15 cellular contexts compared by ENCODE assay signal in genomic region chr11:64788321-64789215, GRCh38. TPM values are rescaled to one million over a fixed set of nuclear protein-coding genes. Genes with fewer than 3 reads are reported as not detected.
DNase-seq lines count a peak whose midpoint lies in the region; ATAC-seq and TF ChIP-seq lines count a peak whose summit lies in the region.
"Had no signal": no experiment of that assay in that cellular context is flagged by ENCODE, and none has a peak within 500 bp of the region (broad histone marks: within the 10 kb centered on the region; RNA-seq: fewer than 3 reads in every experiment).

No MANE protein-coding gene starts in this region.

- H3K36me3 ChIP-seq in neutrophil (peaks cover 65% of the 10 kb centered on the region), upper lobe of right lung (peaks cover 25% of the 10 kb centered on the region), GM23338 (ENCODE audit: insufficient read depth) (no peaks in the 10 kb centered on the region)

- no peak for DNase-seq in stimulated activated naive CD8-positive, alpha-beta T cell treated with anti-CD3 and anti-CD28 coated beads, Interleukin-15, Interleukin-2, amounts not matched to agents 100 U/mL and 50 U/mL, for 24 hours
- no peak for DNase-seq in stimulated activated naive CD8-positive, alpha-beta T cell treated with anti-CD3 and anti-CD28 coated beads, Interleukin-15, amount 100 ng/mL, for 72 hours
- DNase-seq in chondrocyte (ENCODE audit: low spot score) (peak; percentile 81), upper lobe of right lung (peak; percentile 49), midbrain (lab: John Stamatoyannopoulos, UW) (no peak), GM23338 (ENCODE audit: low spot score) (no peak)
- DNase-seq: NCI-H1417 treated with DMSO at 0.1 percent for 48 hours, SIG-M5 had no signal

- peaks cover 0 to 5% of the 10 kb centered on the region in 2 experiments for H3K4me1 ChIP-seq in neutrophil (ENCODE audit: control insufficient read depth in 1 of 2, insufficient read depth in 1 of 2, low read depth in 1 of 2, low read length in 1 of 2)
- peaks cover 10% of the 10 kb centered on the region for H3K4me1 ChIP-seq in upper lobe of right lung
- H3K4me1 ChIP-seq in GM23338 (ENCODE audit: insufficient read depth): no peaks in the 10 kb centered on the region

- H2AFZ ChIP-seq in GM23338: no peak overlapping the region
- H2AFZ ChIP-seq: GM23248 had no signal

- no peaks in the 10 kb centered on the region for H3K9me2 ChIP-seq in GM23338 (ENCODE audit: insufficient read depth)

- H3K27me3 Mint-ChIP-seq in stimulated activated naive CD8-positive, alpha-beta T cell treated with anti-CD3 and anti-CD28 coated beads, Interleukin-15, amount 100 ng/mL, for 72 hours: no peaks in the 10 kb centered on the region
- no peaks in the 10 kb centered on the region for H3K27me3 Mint-ChIP-seq in chondrocyte (ENCODE audit: low read depth)
- peaks cover 7% of the 10 kb centered on the region for H3K27me3 Mint-ChIP-seq in GM23338 (ENCODE audit: insufficient read depth, low read depth, poor library complexity)
- H3K27me3 Mint-ChIP-seq: B cell; CD4-positive, alpha-beta T cell had no signal

- H3K9me3 ChIP-seq in neutrophil: no peaks in the 10 kb centered on the region
- H3K9me3 ChIP-seq in upper lobe of right lung: no peaks in the 10 kb centered on the region

- H3K36me3 Mint-ChIP-seq in chondrocyte (ENCODE audit: low read depth) (peaks cover 1% of the 10 kb centered on the region), GM23338 (ENCODE audit: low read depth) (no peaks in the 10 kb centered on the region)

- H3F3A ChIP-seq in GM23338 (replicated peaks; ENCODE audit: low read depth): 0 out of 2 replicates have a peak, but pooled peaks cover 2% of the 10 kb centered on the region

- H3K4me3 ChIP-seq in neutrophil (ENCODE audit: low read depth in 1 of 2, low read length in 1 of 2) (no peak overlapping the region), upper lobe of right lung (no peak overlapping the region), GM23338 (no peak overlapping the region)
- H3K4me3 ChIP-seq: GM23248 had no signal

- no peaks in the 10 kb centered on the region for H3K27me3 ChIP-seq in neutrophil
- no peaks in the 10 kb centered on the region for H3K27me3 ChIP-seq in upper lobe of right lung
- H3K27me3 ChIP-seq in GM23338 (ENCODE audit: insufficient read depth): no peaks in the 10 kb centered on the region

- intact Hi-C loops in upper lobe of right lung (cut with DNase I): no loop called here

- no peaks in the 10 kb centered on the region for H3K79me2 ChIP-seq in GM23338 (replicated peaks; ENCODE audit: insufficient read depth)

- peaks cover 24% of the 10 kb centered on the region for H3K4me1 Mint-ChIP-seq in stimulated activated naive CD8-positive, alpha-beta T cell treated with anti-CD3 and anti-CD28 coated beads, Interleukin-15, amount 100 ng/mL, for 72 hours
- H3K4me1 Mint-ChIP-seq in chondrocyte (ENCODE audit: low read depth): no peaks in the 10 kb centered on the region
- no peaks in the 10 kb centered on the region; the same call in 2 of the 3 replicates for H3K4me1 Mint-ChIP-seq in GM23338

- no peaks in the 10 kb centered on the region for H3K9me3 Mint-ChIP-seq in stimulated activated naive CD8-positive, alpha-beta T cell treated with anti-CD3 and anti-CD28 coated beads, Interleukin-15, amount 100 ng/mL, for 72 hours
- no peaks in the 10 kb centered on the region for H3K9me3 Mint-ChIP-seq in chondrocyte (ENCODE audit: low read depth)
- H3K9me3 Mint-ChIP-seq in GM23338: no peaks in the 10 kb centered on the region
- H3K9me3 Mint-ChIP-seq: CD4-positive, alpha-beta T cell had no signal

- peak; percentile 8 for ATAC-seq in stimulated activated naive CD8-positive, alpha-beta T cell treated with anti-CD3 and anti-CD28 coated beads, Interleukin-15, Interleukin-2, amounts not matched to agents 100 U/mL and 50 U/mL, for 24 hours
- no peak for ATAC-seq in stimulated activated naive CD8-positive, alpha-beta T cell treated with anti-CD3 and anti-CD28 coated beads, Interleukin-15, amount 100 ng/mL, for 72 hours
- ATAC-seq in upper lobe of right lung: no peak
- no peak for ATAC-seq in GM21390 (IDR thresholded peaks at IDR 0.05; ENCODE audit: unreplicated experiment)
- no peak for ATAC-seq in GM23338

- TF ChIP-seq CTCF in chondrocyte (IDR thresholded peaks at IDR 0.05) (no peak), neutrophil (IDR thresholded peaks at IDR 0.05) (no peak), upper lobe of right lung (IDR thresholded peaks at IDR 0.05) (no peak), GM23338 (conservative IDR thresholded peaks at IDR 0.05; ENCODE audit: low read depth in 2 of 2) (no peak)

- H3K27ac ChIP-seq in neutrophil (peak overlapping the region; percentile 67), upper lobe of right lung (no peak overlapping the region), GM23338 (ENCODE audit: low read depth) (no peak overlapping the region)
- H3K27ac ChIP-seq: GM23248, HL-60 had no signal

- H3K27ac Mint-ChIP-seq in stimulated activated naive CD8-positive, alpha-beta T cell treated with anti-CD3 and anti-CD28 coated beads, Interleukin-15, amount 100 ng/mL, for 72 hours: peak overlapping the region in 1 of 2 donors; percentile 74
- H3K27ac Mint-ChIP-seq in chondrocyte (ENCODE audit: unreplicated experiment) (no peak overlapping the region), GM23338 (no peak overlapping the region)

- H3K4me2 ChIP-seq in GM23338: no peak overlapping the region

- no peak overlapping the region for H3K4me3 Mint-ChIP-seq in stimulated activated naive CD8-positive, alpha-beta T cell treated with anti-CD3 and anti-CD28 coated beads, Interleukin-15, amount 100 ng/mL, for 72 hours
- H3K4me3 Mint-ChIP-seq in chondrocyte (ENCODE audit: unreplicated experiment) (no peak overlapping the region), GM23338 (no peak overlapping the region)
- H3K4me3 Mint-ChIP-seq: B cell; CD4-positive, alpha-beta T cell had no signal

- no peaks in the 10 kb centered on the region for H4K20me1 ChIP-seq in GM23338 (replicated peaks; ENCODE audit: insufficient read depth)

TF ChIP-seq in GM23338, 12 proteins besides CTCF, POLR2A, EP300 and RAD21 (continues in another document):
- no peak for TF ChIP-seq ZNF114 (CRISPR knock-in tag; IDR thresholded peaks at IDR 0.05)
- TF ChIP-seq ZNF331 (CRISPR knock-in tag; IDR thresholded peaks at IDR 0.05; ENCODE audit: low read depth): no peak
- TF ChIP-seq NANOG (IDR thresholded peaks at IDR 0.05; ENCODE audit: borderline replicate concordance): no peak
- no peak for TF ChIP-seq JUNB (IDR thresholded peaks at IDR 0.05; ENCODE audit: unreplicated experiment)
- TF ChIP-seq ETS1 (IDR thresholded peaks at IDR 0.05): no peak
- no peak for TF ChIP-seq EZH2 (IDR thresholded peaks at IDR 0.05; ENCODE audit: low read depth, unreplicated experiment)

RNA-seq across cellular contexts. Expression of gene SF1, which starts 10.2 kb away (rescaled TPM):
- total RNA-seq in chondrocyte (183 to 198 TPM (median 190 TPM) in 3 replicates), upper lobe of right lung (294 TPM)
- 235 and 252 TPM in 2 replicates for total RNA-seq in GM23338 (2014; rRNA removed; shearing (Covaris generic))
- 76.9 and 82.9 TPM in 2 replicates for polyA plus RNA-seq in GM23338 (2016; fragmentation: Nextera tagmentation; extraction: Ambion mirVana)

RNA-seq across cellular contexts. Expression of gene MAP4K2, which starts 14.4 kb away (rescaled TPM):
- total RNA-seq in chondrocyte: 11.3 to 17.8 TPM (median 13.4 TPM) in 3 replicates
- total RNA-seq in upper lobe of right lung: 28.9 TPM
- 32.3 and 42.6 TPM in 2 replicates for total RNA-seq in GM23338 (2014; rRNA removed; shearing (Covaris generic))
- 9.9 and 11.2 TPM in 2 replicates for polyA plus RNA-seq in GM23338 (2016; fragmentation: Nextera tagmentation; extraction: Ambion mirVana)

RNA-seq across cellular contexts. Expression of gene MEN1, which starts 21.8 kb away (rescaled TPM):
- total RNA-seq in chondrocyte (19.5 to 26.4 TPM (median 20.4 TPM) in 3 replicates), upper lobe of right lung (22.5 TPM)
- 38.9 and 45.2 TPM in 2 replicates for total RNA-seq in GM23338 (2014; rRNA removed; shearing (Covaris generic))
- polyA plus RNA-seq in GM23338 (2016; fragmentation: Nextera tagmentation; extraction: Ambion mirVana): 27.2 and 31.6 TPM in 2 replicates

RNA-seq across cellular contexts. Expression of gene PYGM, which starts 28.8 kb away (rescaled TPM):
- total RNA-seq in chondrocyte: 0.65 to 1.6 TPM (median 1.2 TPM) in 3 replicates
- total RNA-seq in upper lobe of right lung: 2.0 TPM
- total RNA-seq in GM23338 (2014; rRNA removed; shearing (Covaris generic)): 3.9 and 4.4 TPM in 2 replicates
- 1.5 and 2.8 TPM in 2 replicates for polyA plus RNA-seq in GM23338 (2016; fragmentation: Nextera tagmentation; extraction: Ambion mirVana)
- total RNA-seq: GM23248 had no signal
- polyA plus RNA-seq: GM23248 had no signal

RNA-seq across cellular contexts. Expression of gene RASGRP2, which starts 44.6 kb away (rescaled TPM):
- total RNA-seq in chondrocyte: 4.7 to 11.4 TPM (median 10.1 TPM) in 3 replicates
- total RNA-seq in upper lobe of right lung: 27.6 TPM
- 30.1 and 34.4 TPM in 2 replicates for total RNA-seq in GM23338 (2014; rRNA removed; shearing (Covaris generic))
- polyA plus RNA-seq in GM23338 (2016; fragmentation: Nextera tagmentation; extraction: Ambion mirVana): 50.4 and 60.5 TPM in 2 replicates
- total RNA-seq: Calu3, GM23248 had no signal

Comparison
In these comparisons a context has a peak if more than half of its experiments do, and no peak if none do; other contexts are left out.
1. DNase-seq: peak in chondrocyte (single experiment) and upper lobe of right lung (single experiment); none in stimulated activated naive CD8-positive, alpha-beta T cell treated with anti-CD3 and anti-CD28 coated beads, Interleukin-15, Interleukin-2, amounts not matched to agents 100 U/mL and 50 U/mL, for 24 hours (single experiment), stimulated activated naive CD8-positive, alpha-beta T cell treated with anti-CD3 and anti-CD28 coated beads, Interleukin-15, amount 100 ng/mL, for 72 hours (0 of 2), midbrain (single experiment) and GM23338 (single experiment).